Comparison of ENCODE assay signal across 8 cellular contexts in genomic region chr14:50533314-50533705, GRCh38. TPM values are rescaled to one million over a fixed set of nuclear protein-coding genes. Genes with fewer than 3 reads are reported as not detected.
DNase-seq lines count a peak whose midpoint lies in the region; ATAC-seq and TF ChIP-seq lines count a peak whose summit lies in the region.

No MANE protein-coding gene starts in this region.

- peaks cover 2% of the 10 kb centered on the region for H3K9me3 Mint-ChIP-seq in CD8-positive, alpha-beta T cell
- peaks cover 6% of the 10 kb centered on the region for H3K9me3 Mint-ChIP-seq in MCF 10A (ENCODE audit: unreplicated experiment)
- H3K9me3 Mint-ChIP-seq in naive thymus-derived CD8-positive, alpha-beta T cell = peaks cover 0 to 10% (median 0%) of the 10 kb centered on the region in 9 donors

- no peaks in the 10 kb centered on the region for H3K27me3 Mint-ChIP-seq in CD8-positive, alpha-beta T cell (ENCODE audit: low read depth)
- no peaks in the 10 kb centered on the region for H3K27me3 Mint-ChIP-seq in MCF 10A (ENCODE audit: insufficient read depth, unreplicated experiment)
- no peaks in the 10 kb centered on the region for H3K27me3 Mint-ChIP-seq in naive thymus-derived CD8-positive, alpha-beta T cell

- no peaks in the 10 kb centered on the region for H3K9me3 ChIP-seq in CD8-positive, alpha-beta T cell (ENCODE audit: low read length)

- BruUV-seq in MCF 10A (replicated peaks; lab: Mats Ljungman, UMichigan) = no TSS peak

- peak overlapping the region; percentile 83 for H3K4me3 Mint-ChIP-seq in CD8-positive, alpha-beta T cell
- H3K4me3 Mint-ChIP-seq in MCF 10A (ENCODE audit: unreplicated experiment) = peak overlapping the region; percentile 80
- H3K4me3 Mint-ChIP-seq in naive thymus-derived CD8-positive, alpha-beta T cell = peak overlapping the region; percentile 81 to 95 (median 90)

- H3K4me1 ChIP-seq in CD8-positive, alpha-beta T cell (ENCODE audit: insufficient read depth, low read length) = peaks cover 41% of the 10 kb centered on the region

- CTCF ChIA-PET in CD8-positive, alpha-beta T cell (lab: Charles Lee) = interaction anchor here (1.4 kb wide), 1 partner anchor 209 kb away, joined by 3 read pairs; no protein-coding TSS in a partner anchor
- CTCF ChIA-PET in MCF 10A (lab: Yijun Ruan, JAX) = interaction anchor here (0.6 to 0.9 kb wide), 7 partner anchors 110 to 683 kb away, joined by 3 to 5 read pairs (median 3); partner anchors contain the start of gene NEMF

- H3K36me3 Mint-ChIP-seq in CD8-positive, alpha-beta T cell = peaks cover 3% of the 10 kb centered on the region
- H3K36me3 Mint-ChIP-seq in MCF 10A (ENCODE audit: insufficient read depth, unreplicated experiment) = peaks cover 13% of the 10 kb centered on the region
- peaks cover 0 to 5% (median 5%) of the 10 kb centered on the region in 3 donors for H3K36me3 Mint-ChIP-seq in naive thymus-derived CD8-positive, alpha-beta T cell

- no peak for TF ChIP-seq CTCF in CD8-positive, alpha-beta T cell (IDR thresholded peaks at IDR 0.05)
- no peak for TF ChIP-seq CTCF in MCF 10A (IDR thresholded peaks at IDR 0.05; ENCODE audit: unreplicated experiment)

- DNase-seq in CD8-positive, alpha-beta T cell = no peak
- DNase-seq in MCF 10A (ENCODE audit: unreplicated experiment) = no peak
- no peak for DNase-seq in naive thymus-derived CD8-positive, alpha-beta T cell
- DNase-seq in epidermal melanocyte (ENCODE audit: insufficient read length, low spot score) = no peak
- DNase-seq in effector CD4-positive, alpha-beta T cell = no peak
- no peak for DNase-seq in NCI-H446 (lab: John Stamatoyannopoulos, UW)
- DNase-seq in KBM-7 = no peak

- ATAC-seq in CD8-positive, alpha-beta T cell = no peak
- peak; percentile 14 for ATAC-seq in HG03135 (IDR thresholded peaks at IDR 0.05; ENCODE audit: unreplicated experiment)
- ATAC-seq in naive thymus-derived CD8-positive, alpha-beta T cell = no peak

- intact Hi-C loops in CD8-positive, alpha-beta T cell (cut with DNase I, micrococcal nuclease) = loop anchor here (1.0 to 10.0 kb wide), 9 partner anchors 301 to 899 kb away; partner anchors contain the start of genes SOS2 (in 2 of the 2), VCPKMT (in 2 of the 2), DNAAF2 (in 1 of the 2) and NEMF (in 1 of the 2)
- intact Hi-C loops in MCF 10A (cut with micrococcal nuclease) = loop anchor here (2.0 to 10.0 kb wide), 4 partner anchors 81 to 901 kb away; partner anchors contain the start of gene CDKL1

- peak overlapping the region; percentile 47 for H3K27ac ChIP-seq in CD8-positive, alpha-beta T cell (ENCODE audit: low read depth, low read length)

- POLR2A ChIA-PET in CD8-positive, alpha-beta T cell (lab: Charles Lee) = no interaction called here
- POLR2A ChIA-PET in MCF 10A (lab: Yijun Ruan, JAX) = interaction anchor here (0.6 to 3.0 kb wide), 4 partner anchors 27 to 438 kb away, joined by 3 to 26 read pairs (median 6); partner anchors contain the start of gene ATL1
- POLR2A ChIA-PET in naive thymus-derived CD8-positive, alpha-beta T cell (lab: Charles Lee) = interaction anchor here (0.7 kb wide), 1 partner anchor 224 kb away, joined by 3 read pairs; no protein-coding TSS in a partner anchor

- peak overlapping the region; percentile 92 for H3K27ac Mint-ChIP-seq in CD8-positive, alpha-beta T cell
- no peak overlapping the region for H3K27ac Mint-ChIP-seq in MCF 10A (ENCODE audit: low read depth, unreplicated experiment)
- H3K27ac Mint-ChIP-seq in naive thymus-derived CD8-positive, alpha-beta T cell = peak overlapping the region; percentile 85 to 98 (median 93)

- no peaks in the 10 kb centered on the region for H3K27me3 ChIP-seq in CD8-positive, alpha-beta T cell (ENCODE audit: insufficient read depth, low read length)

- in situ Hi-C loops in KBM-7 (cut with MboI; ENCODE audit: low pct_unique_long_range_greater_than_20kb, low sequenced_read_pairs) = loop anchor here (25.0 kb wide), 1 partner anchor 196 kb away; no protein-coding TSS in a partner anchor

- no peaks in the 10 kb centered on the region for H3K36me3 ChIP-seq in CD8-positive, alpha-beta T cell (ENCODE audit: insufficient read depth, low read length)

- H3K4me3 ChIP-seq in CD8-positive, alpha-beta T cell (ENCODE audit: low read depth, low read length) = peak overlapping the region; percentile 45

- H3K4me1 Mint-ChIP-seq in CD8-positive, alpha-beta T cell (ENCODE audit: low read depth) = peaks cover 45% of the 10 kb centered on the region
- peaks cover 28% of the 10 kb centered on the region for H3K4me1 Mint-ChIP-seq in MCF 10A (ENCODE audit: insufficient read depth, unreplicated experiment)
- H3K4me1 Mint-ChIP-seq in naive thymus-derived CD8-positive, alpha-beta T cell = peaks cover 16 to 51% (median 46%) of the 10 kb centered on the region in 4 donors

RNA-seq across cellular contexts. Expression of gene MAP4K5, which starts 0.9 kb away (rescaled TPM):
- 10 to 100 TPM; 32.0 to 32.7 TPM for total RNA-seq in CD8-positive, alpha-beta T cell
- total RNA-seq in MCF 10A (2022) = 43.8 and 45.7 TPM in 2 replicates
- total RNA-seq in naive thymus-derived CD8-positive, alpha-beta T cell = 10 to 100 TPM; 51.1 to 55.5 TPM
- 10 to 100 TPM; 12.1 to 20.4 (median 17.2) TPM for polyA plus RNA-seq in naive thymus-derived CD8-positive, alpha-beta T cell

RNA-seq across cellular contexts. Expression of gene ATL1, which starts 26.6 kb away (rescaled TPM):
- 1 to 10 TPM; 1.4 to 4.0 TPM for total RNA-seq in CD8-positive, alpha-beta T cell
- total RNA-seq in MCF 10A (2022) = 3.2 and 3.3 TPM in 2 replicates
- total RNA-seq in naive thymus-derived CD8-positive, alpha-beta T cell = 1 to 10 TPM; 3.1 to 3.6 TPM
- polyA plus RNA-seq in naive thymus-derived CD8-positive, alpha-beta T cell = 1 to 10 TPM; 3.9 to 7.1 (median 5.2) TPM
